Comparison of ENCODE assay signal across 1 cellular context in the genomic region with DNA sequence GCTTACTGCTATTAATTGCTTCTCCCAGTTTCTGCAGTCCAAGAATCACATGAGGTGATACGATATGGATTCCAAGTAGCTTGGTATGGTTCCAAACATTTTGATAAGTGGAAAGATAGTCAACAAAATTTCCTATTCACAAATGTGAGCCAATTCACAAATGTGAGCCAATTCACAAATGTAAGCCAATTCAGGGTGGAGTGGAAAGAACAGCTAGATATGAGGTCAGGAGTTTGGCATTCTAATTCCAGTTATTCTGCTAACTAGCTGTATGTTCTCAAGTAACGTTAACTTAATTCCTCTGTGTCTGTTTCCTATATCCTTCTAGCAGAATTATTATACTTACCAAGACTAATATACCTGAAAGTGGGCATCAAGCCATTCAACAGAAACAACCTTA.
TF ChIP-seq lines count a peak whose summit lies in the region.

No MANE protein-coding gene starts in this region.

TF ChIP-seq in HepG2, 621 proteins besides CTCF, POLR2A, EP300 and RAD21 (continued from another document):
- TF ChIP-seq CHD2 (IDR thresholded peaks at IDR 0.05; ENCODE audit: low read depth, low read length) (no peak), BRCA1 (CRISPR knock-in tag; IDR thresholded peaks at IDR 0.05) (no peak), PTBP1 (IDR thresholded peaks at IDR 0.05; ENCODE audit: low read depth, low read length, poor library complexity, severe bottlenecking) (no peak), SRF (IDR thresholded peaks at IDR 0.05; ENCODE audit: low read depth, low read length) (no peak), KMT2A (CRISPR knock-in tag; IDR thresholded peaks at IDR 0.05) (no peak), ZNF138 (CRISPR knock-in tag; IDR thresholded peaks at IDR 0.05; ENCODE audit: low read depth) (no peak)
- TF ChIP-seq, protein P1, sequence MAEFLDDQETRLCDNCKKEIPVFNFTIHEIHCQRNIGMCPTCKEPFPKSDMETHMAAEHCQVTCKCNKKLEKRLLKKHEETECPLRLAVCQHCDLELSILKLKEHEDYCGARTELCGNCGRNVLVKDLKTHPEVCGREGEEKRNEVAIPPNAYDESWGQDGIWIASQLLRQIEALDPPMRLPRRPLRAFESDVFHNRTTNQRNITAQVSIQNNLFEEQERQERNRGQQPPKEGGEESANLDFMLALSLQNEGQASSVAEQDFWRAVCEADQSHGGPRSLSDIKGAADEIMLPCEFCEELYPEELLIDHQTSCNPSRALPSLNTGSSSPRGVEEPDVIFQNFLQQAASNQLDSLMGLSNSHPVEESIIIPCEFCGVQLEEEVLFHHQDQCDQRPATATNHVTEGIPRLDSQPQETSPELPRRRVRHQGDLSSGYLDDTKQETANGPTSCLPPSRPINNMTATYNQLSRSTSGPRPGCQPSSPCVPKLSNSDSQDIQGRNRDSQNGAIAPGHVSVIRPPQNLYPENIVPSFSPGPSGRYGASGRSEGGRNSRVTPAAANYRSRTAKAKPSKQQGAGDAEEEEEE (CRISPR knock-in tag; IDR thresholded peaks at IDR 0.05; ENCODE audit: borderline replicate concordance) = no peak
- TF ChIP-seq, protein P2, sequence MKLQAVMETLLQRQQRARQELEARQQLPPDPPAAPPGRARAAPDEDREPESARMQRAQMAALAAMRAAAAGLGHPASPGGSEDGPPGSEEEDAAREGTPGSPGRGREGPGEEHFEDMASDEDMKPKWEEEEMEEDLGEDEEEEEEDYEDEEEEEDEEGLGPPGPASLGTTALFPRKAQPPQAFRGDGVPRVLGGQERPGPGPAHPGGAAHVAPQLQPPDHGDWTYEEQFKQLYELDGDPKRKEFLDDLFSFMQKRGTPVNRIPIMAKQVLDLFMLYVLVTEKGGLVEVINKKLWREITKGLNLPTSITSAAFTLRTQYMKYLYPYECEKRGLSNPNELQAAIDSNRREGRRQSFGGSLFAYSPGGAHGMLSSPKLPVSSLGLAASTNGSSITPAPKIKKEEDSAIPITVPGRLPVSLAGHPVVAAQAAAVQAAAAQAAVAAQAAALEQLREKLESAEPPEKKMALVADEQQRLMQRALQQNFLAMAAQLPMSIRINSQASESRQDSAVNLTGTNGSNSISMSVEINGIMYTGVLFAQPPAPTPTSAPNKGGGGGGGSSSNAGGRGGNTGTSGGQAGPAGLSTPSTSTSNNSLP (IDR thresholded peaks at IDR 0.05; ENCODE audit: low read depth, low read length) = no peak
TF ChIP-seq in HepG2: peak in this region for 0.
